In genomic region chr11:62398011-62398994, GRCh38 we compare ENCODE assay signal across 10 cellular contexts. TPM values are rescaled to one million over a fixed set of nuclear protein-coding genes. Genes with fewer than 3 reads are reported as not detected.
A peak's percentile ranks its signal among the peaks of the same experiment; 100 is the strongest.
DNase-seq lines count a peak whose midpoint lies in the region; ATAC-seq, FAIRE-seq and TF ChIP-seq lines count a peak whose summit lies in the region.
"Had no signal": no experiment of that assay in that cellular context is flagged by ENCODE, and none has a peak within 500 bp of the region (broad histone marks: within the 10 kb centered on the region; RNA-seq: fewer than 3 reads in every experiment).

No MANE protein-coding gene starts in this region.

- no peak for TF ChIP-seq CTCF in RWPE1 (conservative IDR thresholded peaks at IDR 0.05; ENCODE audit: low read depth)
- TF ChIP-seq CTCF in left ventricle myocardium inferior (IDR thresholded peaks at IDR 0.05; ENCODE audit: borderline replicate concordance), result no peak
- no peak for TF ChIP-seq CTCF in gastrocnemius medialis (IDR thresholded peaks at IDR 0.05 in 4 of 5, conservative IDR thresholded peaks at IDR 0.05 in 1 of 5)

- in situ Hi-C loops in gastrocnemius medialis (cut with MboI; ENCODE audit: low sequenced_read_pairs in 4 of 4), result loop anchor here (10.0 to 25.0 kb wide), 3 partner anchors 156 to 464 kb away; partner anchors contain the start of genes LRRN4CL (in 2 of the 4) and UBXN1 (in 2 of the 4)

- intact Hi-C loops in left ventricle myocardium inferior (cut with micrococcal nuclease), result loop anchor here (10.0 kb wide), 1 partner anchor 146 kb away; the partner anchor contains the start of gene AHNAK
- intact Hi-C loops in gastrocnemius medialis (cut with DNase I; ENCODE audit: low total_unique reads), result loop anchor here (2.0 to 5.0 kb wide), 2 partner anchors 20 to 204 kb away; partner anchors contain the start of genes MTA2 and SCGB1A1

- H3K27me3 ChIP-seq in left ventricle myocardium inferior (ENCODE audit: low read depth), result no peaks in the 10 kb centered on the region
- no peaks in the 10 kb centered on the region for H3K27me3 ChIP-seq in gastrocnemius medialis

- peak; percentile 52 for FAIRE-seq in G401.6 (lab: Jason Lieb, UNC)

- H3K4me3 ChIP-seq in left ventricle myocardium inferior (no peak overlapping the region), gastrocnemius medialis (no peak overlapping the region)

- H3K36me3 ChIP-seq in left ventricle myocardium inferior (no peaks in the 10 kb centered on the region), gastrocnemius medialis (no peaks in the 10 kb centered on the region)

- H3K4me1 ChIP-seq in left ventricle myocardium inferior (peaks cover 77% of the 10 kb centered on the region), gastrocnemius medialis (peaks cover 45 to 49% of the 10 kb centered on the region in 2 donors)

- no peak for TF ChIP-seq POLR2A in gastrocnemius medialis (IDR thresholded peaks at IDR 0.05)

- CTCF ChIA-PET in RWPE1 (lab: Yijun Ruan, JAX), result interaction anchor here (1.1 kb wide), 1 partner anchor 162 kb away, joined by 3 read pairs; no protein-coding TSS in a partner anchor

- peak in 1 of 2 donors; percentile 9 for ATAC-seq in gastrocnemius medialis
- ATAC-seq in GM21381 (IDR thresholded peaks at IDR 0.05; ENCODE audit: unreplicated experiment), result no peak
- no peak for ATAC-seq in GM19351 (IDR thresholded peaks at IDR 0.05; ENCODE audit: unreplicated experiment)

- H3K9me3 ChIP-seq in left ventricle myocardium inferior (replicated peaks), result no peaks in the 10 kb centered on the region
- H3K9me3 ChIP-seq in gastrocnemius medialis, result no peaks in the 10 kb centered on the region

- DNase-seq in RWPE1 (ENCODE audit: low spot score) (no peak), left ventricle myocardium inferior (peak; percentile 61), gastrocnemius medialis (peak in 1 of 2 donors; percentile 31), anterior cingulate cortex (lab: John Stamatoyannopoulos, UW) (no peak)
- DNase-seq in stimulated activated CD4-positive, alpha-beta T cell treated with anti-CD3 and anti-CD28 coated beads, Interleukin-2, amount 100 ng/mL, for 24 hours, result no peak
- DNase-seq: activated CD4-positive, alpha-beta T cell treated with anti-CD3 and anti-CD28 coated beads for 1 hour; NCI-H345 had no signal

- H3K27ac ChIP-seq in RWPE1 (peak overlapping the region; percentile 78), left ventricle myocardium inferior (replicated peaks) (peak overlapping the region; percentile 74), gastrocnemius medialis (peak overlapping the region; percentile 32 to 61 (median 51))

- POLR2A ChIA-PET in RWPE1 (lab: Yijun Ruan, JAX; ENCODE audit: low non-redundant PET), result no interaction called here

RNA-seq across cellular contexts. Expression of gene SCGB1A1, which starts 20.5 kb away (rescaled TPM):
- total RNA-seq in left ventricle myocardium inferior, result not detected
- not detected for total RNA-seq in gastrocnemius medialis
